Comparison of ENCODE assay signal across 36 cellular contexts in the genomic region with DNA sequence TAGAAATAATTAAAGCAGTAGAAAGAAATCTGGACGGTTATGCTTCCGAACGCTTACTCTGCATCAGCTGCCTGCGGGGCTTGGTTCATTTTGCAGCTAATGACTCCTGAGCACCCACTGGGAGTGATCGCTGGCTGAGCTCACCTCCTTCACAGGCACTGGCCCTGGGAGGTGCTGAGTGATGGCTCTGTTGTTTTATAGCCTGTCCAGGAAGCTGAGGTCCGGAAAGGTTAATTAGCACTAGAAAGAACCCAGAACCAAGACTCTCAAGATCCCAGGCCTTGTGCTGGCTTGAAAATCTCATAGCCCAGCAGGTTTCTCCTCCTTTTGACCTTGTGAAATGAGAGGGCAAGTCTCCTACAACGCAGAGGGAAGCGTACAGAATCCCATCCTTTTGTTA.
"Had no signal": no experiment of that assay in that cellular context is flagged by ENCODE, and none has a peak within 500 bp of the region (broad histone marks: within the 10 kb centered on the region; RNA-seq: fewer than 3 reads in every experiment).

No MANE protein-coding gene starts in this region.

- H3K4me1 ChIP-seq: adrenal gland, body of pancreas, foreskin keratinocyte, gastrocnemius medialis, heart left ventricle had no signal

- H3K4me3 ChIP-seq: adrenal gland, body of pancreas, esophagus muscularis mucosa, gastrocnemius medialis, heart left ventricle had no signal

- H3K9me3 ChIP-seq: adrenal gland, body of pancreas, esophagus muscularis mucosa had no signal

- H3K36me3 Mint-ChIP-seq: activated naive CD4-positive, alpha-beta T cell treated with anti-CD3 and anti-CD28 coated beads, Interleukin-2, amount 50 U/mL, for 24 hours; activated naive CD8-positive, alpha-beta T cell treated with anti-CD3 and anti-CD28 coated beads for 36 hours had no signal

- H3K36me3 ChIP-seq: adrenal gland, esophagus muscularis mucosa, gastrocnemius medialis, heart left ventricle, WERI-Rb-1 had no signal

- H3K27ac ChIP-seq: adrenal gland, body of pancreas, esophagus muscularis mucosa, foreskin keratinocyte, gastrocnemius medialis, heart left ventricle, WERI-Rb-1 had no signal

- H3K4me3 Mint-ChIP-seq: activated B cell treated with CpG ODN at 0.5 μM for 24 hours; activated CD8-positive, alpha-beta T cell treated with anti-CD3 and anti-CD28 coated beads for 36 hours; activated naive CD4-positive, alpha-beta T cell treated with anti-CD3 and anti-CD28 coated beads for 36 hours; activated naive CD4-positive, alpha-beta T cell treated with anti-CD3 and anti-CD28 coated beads, Interleukin-2, amount 50 U/mL, for 24 hours; activated naive CD8-positive, alpha-beta T cell treated with anti-CD3 and anti-CD28 coated beads for 36 hours; activated naive CD8-positive, alpha-beta T cell treated with anti-CD3 and anti-CD28 coated beads, Interleukin-2, amount 50 U/mL, for 24 hours; activated T-helper 1 cell treated with anti-CD3 and anti-CD28 coated beads, Interleukin-12 subunit alpha, Interleukin-12 subunit beta, Interleukin-2, Interleukin-4 antibody, amounts not matched to agents 30 ng/mL and 10 ng/mL and 1 ng/mL, durations not matched to agents 14 hours and 24 hours and 36 hours; effector memory CD8-positive, alpha-beta T cell; T-helper 17 cell; T-helper 2 cell treated with Interferon-gamma antibody and Interleukin-4, amounts not matched to agents 5 μg/mL and 100 μg/mL, for 36 hours had no signal

- H3K9me3 Mint-ChIP-seq: activated B cell treated with CpG ODN at 0.5 μM for 24 hours; activated CD8-positive, alpha-beta T cell treated with anti-CD3 and anti-CD28 coated beads for 36 hours; activated naive CD4-positive, alpha-beta T cell treated with anti-CD3 and anti-CD28 coated beads for 36 hours; activated T-helper 1 cell treated with anti-CD3 and anti-CD28 coated beads, Interleukin-12 subunit alpha, Interleukin-12 subunit beta, Interleukin-2, Interleukin-4 antibody, amounts not matched to agents 30 ng/mL and 10 ng/mL and 1 ng/mL, durations not matched to agents 14 hours and 24 hours and 36 hours; activated T-helper 2 cell treated with anti-CD3 and anti-CD28 coated beads, Interferon-gamma antibody, Interleukin-2, Interleukin-4, amounts not matched to agents 10 μg/mL and 5 μg/mL and 100 μg/mL, durations not matched to agents 14 hours and 24 hours and 36 hours; T-helper 2 cell treated with Interferon-gamma antibody and Interleukin-4, amounts not matched to agents 5 μg/mL and 100 μg/mL, for 36 hours had no signal

- H3K27ac Mint-ChIP-seq: activated B cell treated with CpG ODN at 0.5 μM for 24 hours; activated CD8-positive, alpha-beta T cell treated with anti-CD3 and anti-CD28 coated beads for 36 hours; activated naive CD4-positive, alpha-beta T cell treated with anti-CD3 and anti-CD28 coated beads for 36 hours; activated naive CD4-positive, alpha-beta T cell treated with anti-CD3 and anti-CD28 coated beads, Interleukin-2, amount 50 U/mL, for 24 hours; activated naive CD8-positive, alpha-beta T cell treated with anti-CD3 and anti-CD28 coated beads for 36 hours; activated naive CD8-positive, alpha-beta T cell treated with anti-CD3 and anti-CD28 coated beads, Interleukin-2, amount 50 U/mL, for 24 hours; activated T-helper 1 cell treated with anti-CD3 and anti-CD28 coated beads, Interleukin-12 subunit alpha, Interleukin-12 subunit beta, Interleukin-2, Interleukin-4 antibody, amounts not matched to agents 30 ng/mL and 10 ng/mL and 1 ng/mL, durations not matched to agents 14 hours and 24 hours and 36 hours; activated T-helper 2 cell treated with anti-CD3 and anti-CD28 coated beads, Interferon-gamma antibody, Interleukin-2, Interleukin-4, amounts not matched to agents 10 μg/mL and 5 μg/mL and 100 μg/mL, durations not matched to agents 14 hours and 24 hours and 36 hours; effector memory CD8-positive, alpha-beta T cell; T-helper 17 cell; T-helper 2 cell treated with Interferon-gamma antibody and Interleukin-4, amounts not matched to agents 5 μg/mL and 100 μg/mL, for 36 hours had no signal

- DNase-seq: activated B cell treated with CpG ODN at 0.5 μM for 24 hours; activated CD4-positive, alpha-beta T cell treated with anti-CD3 and anti-CD28 coated beads for 48 hours; activated CD4-positive, alpha-beta T cell treated with anti-CD3 and anti-CD28 coated beads, Interleukin-2, amount 50 U/mL, for 1 hour; activated CD4-positive, alpha-beta T cell treated with anti-CD3 and anti-CD28 coated beads, Interleukin-2, amount 50 U/mL, for 48 hours; activated CD8-positive, alpha-beta memory T cell treated with anti-CD3 and anti-CD28 coated beads for 24 hours; activated CD8-positive, alpha-beta memory T cell treated with anti-CD3 and anti-CD28 coated beads, Interleukin-2, amount 50 U/mL, for 4 hours; activated CD8-positive, alpha-beta T cell treated with anti-CD3 and anti-CD28 coated beads for 36 hours; activated effector memory CD4-positive, alpha-beta T cell treated with anti-CD3 and anti-CD28 coated beads, Interleukin-2, amount 50 U/mL, for 16 hours; activated naive CD4-positive, alpha-beta T cell treated with anti-CD3 and anti-CD28 coated beads for 36 hours; activated naive CD8-positive, alpha-beta T cell treated with anti-CD3 and anti-CD28 coated beads for 36 hours; activated naive CD8-positive, alpha-beta T cell treated with anti-CD3 and anti-CD28 coated beads, Interleukin-2, amount 50 U/mL, for 24 hours; activated T-cell treated with anti-CD3 and anti-CD28 coated beads, Interleukin-2, amount 50 U/mL, for 1 hour; activated T-cell treated with anti-CD3 and anti-CD28 coated beads, Interleukin-2, amount 50 U/mL, for 48 hours; adrenal gland; amygdala; aorta; body of pancreas; caudate nucleus; cortex of kidney; dermis blood vessel endothelial cell; effector CD4-positive, alpha-beta T cell; effector memory CD8-positive, alpha-beta T cell; erythroblast; foreskin keratinocyte; gastrocnemius medialis; glutamatergic neuron; heart left ventricle; T-helper 17 cell; T1000; WERI-Rb-1 had no signal

- ATAC-seq: activated CD4-positive, CD25-positive, alpha-beta regulatory T cell treated with anti-CD3 and anti-CD28 coated beads, Interleukin-2, amount 50 U/mL, for 24 hours; activated CD8-positive, alpha-beta T cell treated with anti-CD3 and anti-CD28 coated beads for 36 hours; activated naive CD8-positive, alpha-beta T cell treated with anti-CD3 and anti-CD28 coated beads, Interleukin-2, amount 50 U/mL, for 24 hours; body of pancreas; effector memory CD8-positive, alpha-beta T cell; foreskin keratinocyte; gastrocnemius medialis; heart left ventricle; T-helper 17 cell had no signal

- H3K4me1 Mint-ChIP-seq: activated B cell treated with CpG ODN at 0.5 μM for 24 hours; activated naive CD4-positive, alpha-beta T cell treated with anti-CD3 and anti-CD28 coated beads, Interleukin-2, amount 50 U/mL, for 24 hours; activated naive CD8-positive, alpha-beta T cell treated with anti-CD3 and anti-CD28 coated beads for 36 hours; activated naive CD8-positive, alpha-beta T cell treated with anti-CD3 and anti-CD28 coated beads, Interleukin-2, amount 50 U/mL, for 24 hours; T-helper 17 cell had no signal

- H3K27me3 ChIP-seq: adrenal gland, body of pancreas, esophagus muscularis mucosa, foreskin keratinocyte, gastrocnemius medialis had no signal
